13 cellular contexts compared by ENCODE assay signal in the genomic region with DNA sequence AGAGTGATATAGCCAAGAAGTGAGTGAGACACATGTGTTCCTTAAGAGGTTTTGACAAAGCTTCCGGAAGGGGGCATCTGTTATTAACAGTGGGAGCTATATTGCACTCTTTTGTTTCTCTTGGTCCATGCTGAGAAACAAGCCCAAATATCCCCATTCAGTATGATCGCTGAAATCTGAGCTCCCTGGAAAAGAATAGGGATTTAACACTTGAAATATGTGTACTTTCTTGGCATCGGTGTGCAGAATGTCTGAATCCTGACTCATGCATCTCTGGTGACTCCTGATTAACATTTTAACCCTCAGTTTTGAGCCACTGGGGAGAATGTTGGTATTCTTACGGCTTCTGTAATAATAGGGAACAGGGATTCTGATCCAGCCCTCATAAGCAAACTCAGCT.
DNase-seq lines count a peak whose midpoint lies in the region; ATAC-seq and TF ChIP-seq lines count a peak whose summit lies in the region.
"Had no signal": no experiment of that assay in that cellular context is flagged by ENCODE, and none has a peak within 500 bp of the region (broad histone marks: within the 10 kb centered on the region; RNA-seq: fewer than 3 reads in every experiment).

No MANE protein-coding gene starts in this region.

- no peak for ATAC-seq in GM21447 (IDR thresholded peaks at IDR 0.05; ENCODE audit: unreplicated experiment)
- no peak for ATAC-seq in activated CD8-positive, alpha-beta T cell treated with anti-CD3 and anti-CD28 coated beads, Interleukin-2, amount 10 ng/mL, durations not matched to agents 7 days and 5 days

- POLR2A ChIA-PET in activated CD8-positive, alpha-beta T cell treated with anti-CD3 and anti-CD28 coated beads, Interleukin-2, amount 10 ng/mL, durations not matched to agents 7 days and 5 days (lab: Charles Lee): no interaction called here

- CTCF ChIA-PET in activated CD8-positive, alpha-beta T cell treated with anti-CD3 and anti-CD28 coated beads, Interleukin-2, amount 10 ng/mL, durations not matched to agents 7 days and 5 days (lab: Charles Lee): no interaction called here

- H3K4me3 Mint-ChIP-seq in activated CD8-positive, alpha-beta T cell treated with anti-CD3 and anti-CD28 coated beads, Interleukin-2, amount 10 ng/mL, durations not matched to agents 7 days and 5 days: no peak overlapping the region

- H3K4me1 Mint-ChIP-seq in activated CD8-positive, alpha-beta T cell treated with anti-CD3 and anti-CD28 coated beads, Interleukin-2, amount 10 ng/mL, durations not matched to agents 7 days and 5 days (ENCODE audit: low read depth): no peaks in the 10 kb centered on the region

- no peak for TF ChIP-seq CTCF in astrocyte of the spinal cord (IDR thresholded peaks at IDR 0.05; ENCODE audit: low read depth, low read length)

- no peaks in the 10 kb centered on the region for H3K36me3 Mint-ChIP-seq in activated CD8-positive, alpha-beta T cell treated with anti-CD3 and anti-CD28 coated beads, Interleukin-2, amount 10 ng/mL, durations not matched to agents 7 days and 5 days (ENCODE audit: low read depth)

- H3K27ac Mint-ChIP-seq in activated CD8-positive, alpha-beta T cell treated with anti-CD3 and anti-CD28 coated beads, Interleukin-2, amount 10 ng/mL, durations not matched to agents 7 days and 5 days: no peak overlapping the region

- H3K9me3 Mint-ChIP-seq in activated CD8-positive, alpha-beta T cell treated with anti-CD3 and anti-CD28 coated beads, Interleukin-2, amount 10 ng/mL, durations not matched to agents 7 days and 5 days (ENCODE audit: insufficient read depth): no peaks in the 10 kb centered on the region

- in situ Hi-C loops in astrocyte of the spinal cord (cut with HindIII; ENCODE audit: low sequenced_read_pairs): no loop called here

- no peaks in the 10 kb centered on the region for H3K27me3 Mint-ChIP-seq in activated CD8-positive, alpha-beta T cell treated with anti-CD3 and anti-CD28 coated beads, Interleukin-2, amount 10 ng/mL, durations not matched to agents 7 days and 5 days (ENCODE audit: low read depth)

- DNase-seq in AG20443 (ENCODE audit: low spot score) (peak; percentile 66), M059J (ENCODE audit: low read depth) (peak; percentile 40), astrocyte of the spinal cord (ENCODE audit: low read depth, low spot score) (peak; percentile 73), iPS-NIHi11 (ENCODE audit: low spot score) (peak; percentile 45), NCI-H510A (lab: John Stamatoyannopoulos, UW) (no peak)
- DNase-seq in activated CD8-positive, alpha-beta T cell treated with anti-CD3 and anti-CD28 coated beads, Interleukin-2, amount 10 ng/mL, durations not matched to agents 7 days and 5 days: no peak
- DNase-seq in activated naive CD4-positive, alpha-beta T cell (lab: John Stamatoyannopoulos, UW): no peak
- DNase-seq: Caco-2, cortex of kidney, GOT3, NCI-H1436, trophoblast cell had no signal

- no peak overlapping the region for H3K4me3 ChIP-seq in astrocyte of the spinal cord (ENCODE audit: low read depth, low read length)

Comparison
In these comparisons a context has a peak if more than half of its experiments do, and no peak if none do; other contexts are left out.
1. DNase-seq: peak in AG20443 (single experiment), M059J (single experiment), astrocyte of the spinal cord (single experiment) and iPS-NIHi11 (single experiment); none in NCI-H510A (single experiment), activated CD8-positive, alpha-beta T cell treated with anti-CD3 and anti-CD28 coated beads, Interleukin-2, amount 10 ng/mL, durations not matched to agents 7 days and 5 days (single experiment) and activated naive CD4-positive, alpha-beta T cell (0 of 4).